In the genomic region with DNA sequence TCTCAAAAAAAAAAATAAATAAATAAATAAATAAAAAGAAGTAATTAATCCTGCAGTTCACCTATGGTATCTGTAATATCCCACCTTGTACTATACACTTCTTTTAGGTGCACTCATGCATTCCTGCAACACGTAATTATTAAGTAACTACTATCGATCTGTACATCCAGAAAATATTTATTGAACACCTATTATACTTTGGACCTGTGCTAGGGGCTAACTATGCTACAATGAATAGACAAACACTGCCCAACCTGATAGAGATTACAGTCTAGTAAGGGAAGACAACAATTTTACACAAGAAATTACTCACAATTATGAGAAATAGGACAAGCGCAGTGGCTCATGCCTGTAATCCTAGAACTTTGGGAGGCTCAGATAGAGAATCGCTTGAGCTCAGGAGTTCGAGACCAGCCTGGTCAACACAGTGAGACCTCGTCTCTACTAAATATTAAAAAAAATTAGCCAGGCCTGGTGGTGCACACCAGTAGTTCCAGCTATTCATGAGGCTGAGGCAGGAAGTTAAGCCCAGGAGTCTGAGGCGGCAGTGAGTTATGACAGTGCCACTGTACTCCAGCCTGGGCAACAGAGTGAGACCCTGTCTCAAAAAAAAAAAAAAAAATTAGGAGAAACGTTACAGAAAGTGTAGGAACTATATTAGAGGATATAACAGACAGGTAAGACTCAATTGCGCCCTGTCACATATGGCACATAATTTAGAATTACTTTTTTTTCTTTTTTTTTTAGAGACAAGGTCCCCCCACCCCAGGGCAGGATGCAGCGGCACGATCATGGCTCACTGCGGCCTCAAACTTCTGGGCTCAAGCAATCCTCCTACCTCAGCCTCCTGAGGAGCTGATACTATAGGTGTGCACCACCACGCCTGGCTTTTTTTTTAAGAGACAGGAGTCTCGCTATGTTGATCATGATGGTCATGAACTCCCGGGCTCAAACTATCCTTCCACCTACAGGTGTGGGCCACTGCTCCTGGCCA, we compare ENCODE assay signal across 8 cellular contexts. TPM values are rescaled to one million over a fixed set of nuclear protein-coding genes. Genes with fewer than 3 reads are reported as not detected.
DNase-seq lines count a peak whose midpoint lies in the region; ATAC-seq, FAIRE-seq and TF ChIP-seq lines count a peak whose summit lies in the region.

No MANE protein-coding gene starts in this region.

- FAIRE-seq in H54 (lab: Jason Lieb, UNC): no peak

- H3K9me3 ChIP-seq in RWPE2 (ENCODE audit: severe bottlenecking) (no peaks in the 10 kb centered on the region), esophagus squamous epithelium (no peaks in the 10 kb centered on the region), sigmoid colon (no peaks in the 10 kb centered on the region), left lung (no peaks in the 10 kb centered on the region)

- DNase-seq in RWPE2 (ENCODE audit: low spot score): no peak
- no peak for DNase-seq in esophagus squamous epithelium (lab: John Stamatoyannopoulos, UW)
- no peak for DNase-seq in sigmoid colon
- no peak for DNase-seq in H54 (ENCODE audit: insufficient read length, low spot score)
- no peak for DNase-seq in left lung

- ATAC-seq in RWPE2 (ENCODE audit: low read depth): no peak
- ATAC-seq in left lung: no peak
- no peak for ATAC-seq in esophagus mucosa
- no peak for ATAC-seq in HG03439 (IDR thresholded peaks at IDR 0.05; ENCODE audit: unreplicated experiment)

- no peak for TF ChIP-seq POLR2A in esophagus squamous epithelium (IDR thresholded peaks at IDR 0.05)
- no peak for TF ChIP-seq POLR2A in sigmoid colon (IDR thresholded peaks at IDR 0.05)
- TF ChIP-seq POLR2A in H54 (IDR thresholded peaks at IDR 0.05; ENCODE audit: low read depth, low read length): no peak

- H3K36me3 ChIP-seq in RWPE2 (ENCODE audit: low read depth): no peaks in the 10 kb centered on the region
- H3K36me3 ChIP-seq in esophagus squamous epithelium: no peaks in the 10 kb centered on the region
- H3K36me3 ChIP-seq in sigmoid colon: no peaks in the 10 kb centered on the region
- no peaks in the 10 kb centered on the region for H3K36me3 ChIP-seq in left lung

- H3K27ac ChIP-seq in RWPE2 (ENCODE audit: poor library complexity, severe bottlenecking) (peak overlapping the region; percentile 45), esophagus squamous epithelium (peak overlapping the region; percentile 79 to 91 (median 90)), sigmoid colon (peak overlapping the region; percentile 77 to 86 (median 82)), left lung (peak overlapping the region in 1 of 2 donors; percentile 87)

- intact Hi-C loops in esophagus squamous epithelium (cut with DNase I) (no loop called here), sigmoid colon (cut with DNase I) (loop anchor here (5.0 kb wide), 1 partner anchor 67 kb away; a partner anchor contains a TSS), left lung (cut with DNase I) (no loop called here)

- H3K27me3 ChIP-seq in RWPE2 (ENCODE audit: insufficient read depth, poor library complexity, severe bottlenecking): no peaks in the 10 kb centered on the region
- peaks cover 0 to 3% (median under 1%) of the 10 kb centered on the region in 4 donors for H3K27me3 ChIP-seq in esophagus squamous epithelium
- H3K27me3 ChIP-seq in sigmoid colon: no peaks in the 10 kb centered on the region
- H3K27me3 ChIP-seq in left lung: peaks cover 0 to 17% of the 10 kb centered on the region in 2 donors

- 84 to 89% methylated on average over 14 to 15 of the region's 15 CpGs for WGBS in esophagus squamous epithelium, 2 donors
- WGBS in sigmoid colon, 2 donors: 95% methylated on average over 15 of the region's 15 CpGs

- H3K4me1 ChIP-seq in RWPE2 (ENCODE audit: insufficient read depth, poor library complexity, severe bottlenecking) (peaks cover 5% of the 10 kb centered on the region), esophagus squamous epithelium (peaks cover 7 to 26% (median 12%) of the 10 kb centered on the region in 3 donors), sigmoid colon (peaks cover 0 to 20% (median 16%) of the 10 kb centered on the region in 4 donors), left lung (peaks cover 8 to 27% of the 10 kb centered on the region in 2 donors)

- H3K4me3 ChIP-seq in GM08714 (ENCODE audit: low read length) (peak overlapping the region; percentile 75), RWPE2 (ENCODE audit: severe bottlenecking) (peak overlapping the region; percentile 67), esophagus squamous epithelium (peak overlapping the region; percentile 54 to 96 (median 74)), sigmoid colon (peak overlapping the region in 3 of 4 donors; percentile 50 to 62 (median 60)), left lung (peak overlapping the region in 1 of 2 donors; percentile 68)

- TF ChIP-seq EP300 in sigmoid colon (IDR thresholded peaks at IDR 0.05): no peak

- TF ChIP-seq CTCF in RWPE2 (IDR thresholded peaks at IDR 0.05; ENCODE audit: poor library complexity, severe bottlenecking) (no peak), esophagus squamous epithelium (IDR thresholded peaks at IDR 0.05) (no peak), sigmoid colon (IDR thresholded peaks at IDR 0.05) (no peak), left lung (IDR thresholded peaks at IDR 0.05) (no peak)

RNA-seq across cellular contexts. Expression of a gene that starts 1.2 kb away (rescaled TPM):
- total RNA-seq in esophagus squamous epithelium (10 to 100 TPM in 3 of 4 donors, 1 to 10 TPM in 1; 9.6 to 13.4 (median 10.3) TPM), sigmoid colon (10 to 100 TPM; 12.5 to 25.2 (median 14.8) TPM), left lung (10 to 100 TPM; 17.4 to 21.1 TPM), esophagus mucosa (12.2 TPM)
- polyA plus RNA-seq in sigmoid colon: 10 to 100 TPM in 1 of 3 donors, 1 to 10 TPM in 2; 4.8 to 10.7 (median 5.3) TPM
